In genomic region chr4:13430834-13431568, GRCh38 we compare ENCODE assay signal across 11 cellular contexts. TPM values are rescaled to one million over a fixed set of nuclear protein-coding genes. Genes with fewer than 3 reads are reported as not detected.
A peak's percentile ranks its signal among the peaks of the same experiment; 100 is the strongest.
DNase-seq lines count a peak whose midpoint lies in the region; ATAC-seq and TF ChIP-seq lines count a peak whose summit lies in the region.
"Had no signal": no experiment of that assay in that cellular context is flagged by ENCODE, and none has a peak within 500 bp of the region (broad histone marks: within the 10 kb centered on the region; RNA-seq: fewer than 3 reads in every experiment).

No MANE protein-coding gene starts in this region.

- H3K4me2 ChIP-seq in PC-3 (ENCODE audit: low read length) (no peak overlapping the region), mesenchymal stem cell (ENCODE audit: low read length, poor library complexity, severe bottlenecking) (no peak overlapping the region)

- no peak overlapping the region for H4K91ac ChIP-seq in mesenchymal stem cell (ENCODE audit: low read length)

- no peaks in the 10 kb centered on the region for H3K27me3 ChIP-seq in PC-3 (ENCODE audit: low read length)
- no peaks in the 10 kb centered on the region for H3K27me3 ChIP-seq in mesenchymal stem cell (ENCODE audit: control insufficient read depth in 1 of 2, insufficient read depth in 1 of 2, low read length in 2 of 2)
- H3K27me3 ChIP-seq in prostate gland (replicated peaks; ENCODE audit: insufficient read depth) = no peaks in the 10 kb centered on the region
- H3K27me3 ChIP-seq: BLaER1 treated with 17β-estradiol and CSF1 and Interleukin-3, amounts not matched to agents 10 nM and 100 nM had no signal

- no peak overlapping the region for H3K4ac ChIP-seq in mesenchymal stem cell (ENCODE audit: low read depth in 1 of 2, low read length in 2 of 2)

- H3K79me1 ChIP-seq in mesenchymal stem cell (replicated peaks; ENCODE audit: low read length, poor library complexity, severe bottlenecking) = peaks cover 23% of the 10 kb centered on the region

- H2BK120ac ChIP-seq in mesenchymal stem cell (ENCODE audit: low read depth, low read length) = no peak overlapping the region

- peaks cover 8% of the 10 kb centered on the region for H3K36me3 Mint-ChIP-seq in natural killer cell
- peaks cover 12% of the 10 kb centered on the region for H3K36me3 Mint-ChIP-seq in natural killer cell treated with Interleukin-12 subunit alpha and Interleukin-12 subunit beta and Interleukin-15 and Interleukin-18, amount 100 ng/mL, for 72 hours

- no peaks in the 10 kb centered on the region for H3K9me3 ChIP-seq in PC-3 (ENCODE audit: low read length)
- H3K9me3 ChIP-seq in mesenchymal stem cell (ENCODE audit: control insufficient read depth, low read length) = no peaks in the 10 kb centered on the region
- H3K9me3 ChIP-seq in prostate gland = no peaks in the 10 kb centered on the region

- H3K27ac Mint-ChIP-seq in natural killer cell = no peak overlapping the region
- no peak overlapping the region for H3K27ac Mint-ChIP-seq in natural killer cell treated with Interleukin-12 subunit alpha and Interleukin-12 subunit beta and Interleukin-15 and Interleukin-18, amount 100 ng/mL, for 72 hours

- no peaks in the 10 kb centered on the region for H4K20me1 ChIP-seq in PC-3 (ENCODE audit: low read length)

- H2AK5ac ChIP-seq in mesenchymal stem cell (ENCODE audit: low read length, severe bottlenecking) = no peak overlapping the region

- intact Hi-C loops in natural killer cell (cut with micrococcal nuclease) (no loop called here), PC-3 (cut with micrococcal nuclease) (no loop called here), prostate gland (cut with DNase I) (no loop called here)

- H3K9ac ChIP-seq in PC-3 (ENCODE audit: low read length) = no peak overlapping the region
- H3K9ac ChIP-seq in mesenchymal stem cell (ENCODE audit: low read length) = no peak overlapping the region
- H3K9ac ChIP-seq: BLaER1 treated with 17β-estradiol and CSF1 and Interleukin-3, amounts not matched to agents 10 nM and 100 nM had no signal

- H3K23ac ChIP-seq in mesenchymal stem cell (ENCODE audit: low read length in 2 of 2) = peak overlapping the region in 1 of 2 experiments; percentile 9

- H3K36me3 ChIP-seq in PC-3 (ENCODE audit: low read depth, low read length) (no peaks in the 10 kb centered on the region), mesenchymal stem cell (ENCODE audit: control insufficient read depth in 1 of 2, insufficient read depth in 2 of 2, low read depth in 1 of 2, low read length in 2 of 2) (peaks cover 0 to 6% of the 10 kb centered on the region in 2 experiments), prostate gland (no peaks in the 10 kb centered on the region)

- H3K4me1 Mint-ChIP-seq in natural killer cell = peaks cover 59 to 62% of the 10 kb centered on the region in 2 donors
- H3K4me1 Mint-ChIP-seq in natural killer cell treated with Interleukin-12 subunit alpha and Interleukin-12 subunit beta and Interleukin-15 and Interleukin-18, amount 100 ng/mL, for 72 hours (ENCODE audit: low read depth in 2 of 2) = peaks cover 31 to 44% of the 10 kb centered on the region in 2 donors

- no peaks in the 10 kb centered on the region for H3F3A ChIP-seq in PC-3 (ENCODE audit: low read length, unreplicated experiment)

- H3K9me2 ChIP-seq in PC-3 (replicated peaks; ENCODE audit: low read length) = no peaks in the 10 kb centered on the region

- H3K4me1 ChIP-seq in PC-3 (ENCODE audit: insufficient read depth, low read length) = no peaks in the 10 kb centered on the region
- no peaks in the 10 kb centered on the region for H3K4me1 ChIP-seq in mesenchymal stem cell (ENCODE audit: control insufficient read depth, insufficient read depth, low read depth, low read length)
- H3K4me1 ChIP-seq in prostate gland (replicated peaks) = no peaks in the 10 kb centered on the region

- DNase-seq in natural killer cell (no peak), PC-3 (peak; percentile 8), fibroblast of the aortic adventitia (ENCODE audit: low read depth) (no peak), mesenchymal stem cell (no peak), prostate gland (ENCODE audit: low spot score) (no peak), AG08396 (ENCODE audit: low spot score) (no peak), amygdala (lab: John Stamatoyannopoulos, UW) (no peak)
- DNase-seq in natural killer cell treated with Interleukin-12 subunit alpha and Interleukin-12 subunit beta and Interleukin-15 and Interleukin-18, amount 100 ng/mL, for 72 hours (ENCODE audit: low spot score) = no peak
- DNase-seq: activated T-cell treated with anti-CD3 and anti-CD28 coated beads, Interleukin-2, amount 50 U/mL, for 1 hour; T-helper 9 cell had no signal

- H2BK5ac ChIP-seq in mesenchymal stem cell (ENCODE audit: low read depth, low read length, poor library complexity, severe bottlenecking) = no peak overlapping the region

- H3K4me3 ChIP-seq in PC-3 (ENCODE audit: low read length) = no peak overlapping the region
- H3K4me3 ChIP-seq in fibroblast of the aortic adventitia (ENCODE audit: low read depth, low read length) = no peak overlapping the region
- H3K4me3 ChIP-seq in mesenchymal stem cell (ENCODE audit: insufficient read depth in 1 of 2, low read depth in 1 of 2, low read length in 2 of 2) = no peak overlapping the region
- H3K4me3 ChIP-seq in prostate gland = no peak overlapping the region
- H3K4me3 ChIP-seq: BLaER1 treated with 17β-estradiol and CSF1 and Interleukin-3, amounts not matched to agents 10 nM and 100 nM had no signal

- H4K8ac ChIP-seq in mesenchymal stem cell (ENCODE audit: low read length) = no peak overlapping the region

- BruUV-seq in PC-3 (replicated peaks; lab: Mats Ljungman, UMichigan) = no TSS peak

- POLR2A ChIA-PET in PC-3 (lab: Charles Lee; ENCODE audit: unreplicated experiment) = no interaction called here

- ATAC-seq in natural killer cell (no peak), PC-3 (no peak)
- no peak for ATAC-seq in natural killer cell treated with Interleukin-12 subunit alpha and Interleukin-12 subunit beta and Interleukin-15 and Interleukin-18, amount 100 ng/mL, for 72 hours

- no peak overlapping the region for H3K14ac ChIP-seq in mesenchymal stem cell (ENCODE audit: low read length in 2 of 2)

- CTCF ChIA-PET in PC-3 (lab: Charles Lee) = no interaction called here

- H2BK12ac ChIP-seq in mesenchymal stem cell (ENCODE audit: low read length in 2 of 2) = peak overlapping the region in 1 of 2 experiments; percentile 21

- no peaks in the 10 kb centered on the region for H3K27me3 Mint-ChIP-seq in natural killer cell (ENCODE audit: low read depth in 2 of 2)
- H3K27me3 Mint-ChIP-seq in natural killer cell treated with Interleukin-12 subunit alpha and Interleukin-12 subunit beta and Interleukin-15 and Interleukin-18, amount 100 ng/mL, for 72 hours = no peaks in the 10 kb centered on the region

- TF ChIP-seq CTCF in natural killer cell (IDR thresholded peaks at IDR 0.05) = peak; percentile 31
- TF ChIP-seq CTCF in PC-3 (conservative IDR thresholded peaks at IDR 0.05; ENCODE audit: low read depth, low read length) = peak; percentile 59
- TF ChIP-seq CTCF in fibroblast of the aortic adventitia (IDR thresholded peaks at IDR 0.05; ENCODE audit: insufficient read depth, low read length) = peak; percentile 29
- no peak for TF ChIP-seq CTCF in prostate gland (IDR thresholded peaks at IDR 0.05)

- 0 out of 2 replicates have a peak, but pooled peaks cover 12% of the 10 kb centered on the region for H3K79me2 ChIP-seq in PC-3 (ENCODE audit: low read length)

- no peak overlapping the region for H3K18ac ChIP-seq in mesenchymal stem cell (ENCODE audit: low read depth in 1 of 2, low read length in 2 of 2)

- no peak overlapping the region for H3K4me3 Mint-ChIP-seq in natural killer cell
- H3K4me3 Mint-ChIP-seq in natural killer cell treated with Interleukin-12 subunit alpha and Interleukin-12 subunit beta and Interleukin-15 and Interleukin-18, amount 100 ng/mL, for 72 hours = no peak overlapping the region

- 84% methylated on average over 9 of the region's 9 CpGs for WGBS in mesenchymal stem cell
- WGBS in prostate gland = 91% methylated on average over 9 of the region's 9 CpGs

- TF ChIP-seq POLR2A in prostate gland (IDR thresholded peaks at IDR 0.05) = no peak

- H2BK15ac ChIP-seq in mesenchymal stem cell (ENCODE audit: low read depth, poor library complexity, severe bottlenecking) = no peak overlapping the region

- H3K27ac ChIP-seq in PC-3 (ENCODE audit: low read length) = no peak overlapping the region
- no peak overlapping the region for H3K27ac ChIP-seq in mesenchymal stem cell (ENCODE audit: low read length, poor library complexity, severe bottlenecking)
- no peak overlapping the region for H3K27ac ChIP-seq in prostate gland
- H3K27ac ChIP-seq: BLaER1 treated with 17β-estradiol and CSF1 and Interleukin-3, amounts not matched to agents 10 nM and 100 nM had no signal

- H2AFZ ChIP-seq in PC-3 (ENCODE audit: low read length) = no peak overlapping the region
- no peak overlapping the region for H2AFZ ChIP-seq in mesenchymal stem cell (ENCODE audit: low read depth, low read length)

- no peaks in the 10 kb centered on the region for H3K9me3 Mint-ChIP-seq in natural killer cell
- H3K9me3 Mint-ChIP-seq in natural killer cell treated with Interleukin-12 subunit alpha and Interleukin-12 subunit beta and Interleukin-15 and Interleukin-18, amount 100 ng/mL, for 72 hours = peaks cover 1% of the 10 kb centered on the region

RNA-seq across cellular contexts. Expression of gene RAB28, which starts 53.1 kb away (rescaled TPM):
- total RNA-seq in natural killer cell (10 to 100 TPM; 10.2 to 13.1 (median 12.9) TPM), PC-3 (2014; rRNA removed) (4.9 and 10.4 TPM in 2 replicates), fibroblast of the aortic adventitia (ENCODE audit: low replicate concordance) (3.7 and 16.7 TPM in 2 replicates), prostate gland (10 to 100 TPM; 19.7 to 21.4 TPM)
- total RNA-seq in natural killer cell treated with Interleukin-12 subunit alpha and Interleukin-12 subunit beta and Interleukin-15 and Interleukin-18, amount 100 ng/mL, for 72 hours = 10 to 100 TPM; 16.7 to 17.7 TPM
- 20.5 TPM for polyA plus RNA-seq in mesenchymal stem cell (2013, experiment 1 of 2)
- polyA plus RNA-seq in mesenchymal stem cell (2013, experiment 2 of 2) = 21.7 TPM

Comparison
In these comparisons a context has a peak if more than half of its experiments do, and no peak if none do; other contexts are left out.
1. CTCF ChIP-seq: peak in natural killer cell (single experiment), PC-3 (single experiment) and fibroblast of the aortic adventitia (single experiment); none in prostate gland (0 of 4).